Comparison of ENCODE assay signal across 9 cellular contexts in genomic region chr2:120812866-120813265, GRCh38.
"Had no signal": no experiment of that assay in that cellular context is flagged by ENCODE, and none has a peak within 500 bp of the region (broad histone marks: within the 10 kb centered on the region; RNA-seq: fewer than 3 reads in every experiment).

No MANE protein-coding gene starts in this region.

- DNase-seq: IMR-90, KBM-7, KG1 had no signal

- H3K9ac ChIP-seq: KMS-11 had no signal

- FAIRE-seq: HepG2, HTR-8/SVneo, K562 had no signal

- H3K4me3 ChIP-seq: K562 had no signal

- H3K27ac Mint-ChIP-seq: IgD-negative memory B cell had no signal

- ATAC-seq: HepG2, K562 had no signal

- H3K4me2 ChIP-seq: KMS-11 had no signal

- H3K36me3 Mint-ChIP-seq: IgD-negative memory B cell had no signal

- H3K4me1 Mint-ChIP-seq: IgD-negative memory B cell had no signal

- H3K27ac ChIP-seq: HL-60, KMS-11 had no signal

- H3K4me3 Mint-ChIP-seq: IgD-negative memory B cell had no signal
